ENCODE assay signal across 8 cellular contexts in genomic region chr2:200864206-200864976, GRCh38. TPM values are rescaled to one million over a fixed set of nuclear protein-coding genes. Genes with fewer than 3 reads are reported as not detected.
DNase-seq lines count a peak whose midpoint lies in the region; ATAC-seq, FAIRE-seq and TF ChIP-seq lines count a peak whose summit lies in the region.

Gene CLK1 (minus strand): TSS chr2:200864658. CDS start chr2:200861862, 2,796 bp downstream.

- H3K9me3 Mint-ChIP-seq in Caco-2 (ENCODE audit: unreplicated experiment) = no peaks in the 10 kb centered on the region
- no peaks in the 10 kb centered on the region for H3K9me3 Mint-ChIP-seq in activated CD8-positive, alpha-beta memory T cell treated with anti-CD3 and anti-CD28 coated beads, Interleukin-2, amount 10 ng/mL, durations not matched to agents 7 days and 5 days (ENCODE audit: low read depth)

- peak within 1 kb of the TSS; percentile 84 for H3K18ac ChIP-seq in H1 (ENCODE audit: extremely low read depth, low read length)
- H3K18ac ChIP-seq in mesendoderm (ENCODE audit: low read length) = peak within 1 kb of the TSS; percentile 82

- H3K79me2 ChIP-seq in H1 (ENCODE audit: control insufficient read depth in 1 of 2, insufficient read depth in 2 of 2, low read length in 2 of 2) = peaks cover 21 to 46% of the 10 kb centered on the region in 2 experiments
- peaks cover 33% of the 10 kb centered on the region for H3K79me2 ChIP-seq in mesendoderm (ENCODE audit: control insufficient read depth, insufficient read depth, low read length)

- H3K4me1 Mint-ChIP-seq in Caco-2 (ENCODE audit: low read depth, unreplicated experiment) = peaks cover 25% of the 10 kb centered on the region
- peaks cover 47% of the 10 kb centered on the region for H3K4me1 Mint-ChIP-seq in activated CD8-positive, alpha-beta memory T cell treated with anti-CD3 and anti-CD28 coated beads, Interleukin-2, amount 10 ng/mL, durations not matched to agents 7 days and 5 days

- TF ChIP-seq CTCF in Caco-2 (IDR thresholded peaks at IDR 0.05; ENCODE audit: insufficient read depth in 1 of 2, low read depth in 1 of 2, low read length in 1 of 2, severe bottlenecking in 1 of 2, unreplicated experiment in 1 of 2) = no peak
- no peak for TF ChIP-seq CTCF in H1 (IDR thresholded peaks at IDR 0.05; ENCODE audit: control extremely low read depth in 1 of 3, insufficient read depth in 1 of 3, low read depth in 1 of 3, low read length in 3 of 3)

- H3K4me1 ChIP-seq in Caco-2 = peaks cover 14% of the 10 kb centered on the region
- peaks cover 16% of the 10 kb centered on the region for H3K4me1 ChIP-seq in HUES48 (ENCODE audit: control insufficient read depth, insufficient read depth, low read length)
- H3K4me1 ChIP-seq in NT2/D1 (ENCODE audit: insufficient read depth, insufficient read length) = no peaks in the 10 kb centered on the region
- peaks cover 0 to 5% (median 0%) of the 10 kb centered on the region in 4 experiments; a peak in 1 of 7 replicates for H3K4me1 ChIP-seq in H1 (replicated peaks in 1 of 4; ENCODE audit: control insufficient read depth in 3 of 4, insufficient read depth in 4 of 4, low read length in 3 of 4)
- H3K4me1 ChIP-seq in mesendoderm (ENCODE audit: control insufficient read depth, low read depth, low read length) = peaks cover 2% of the 10 kb centered on the region

- H3K79me1 ChIP-seq in H1 (ENCODE audit: low read depth, low read length) = no peaks in the 10 kb centered on the region; the same call in 1 of the 2 replicates
- H3K79me1 ChIP-seq in mesendoderm (ENCODE audit: low read length) = peaks cover 3% of the 10 kb centered on the region

- peak; percentile 89 to 94 for TF ChIP-seq POLR2A in H1 (IDR thresholded peaks at IDR 0.05; ENCODE audit: control extremely low read depth in 1 of 2, low read depth in 2 of 2, low read length in 2 of 2)

- H2AK5ac ChIP-seq in H1 (ENCODE audit: low read depth, low read length) = peak within 1 kb of the TSS; percentile 95
- H2AK5ac ChIP-seq in mesendoderm (ENCODE audit: low read length) = no peak within 1 kb of the TSS

- H3K23ac ChIP-seq in H1 (ENCODE audit: insufficient read length) (no peak within 1 kb of the TSS), mesendoderm (ENCODE audit: low read length) (no peak within 1 kb of the TSS)

- H2BK5ac ChIP-seq in H1 (ENCODE audit: low read depth, low read length) (peak within 1 kb of the TSS; percentile 98), mesendoderm (ENCODE audit: low read length) (peak within 1 kb of the TSS; percentile 80)

- H3K9ac ChIP-seq in HUES48 (ENCODE audit: low read depth, low read length) = peak within 1 kb of the TSS; percentile 85
- peak within 1 kb of the TSS; percentile 99 for H3K9ac ChIP-seq in NT2/D1 (ENCODE audit: insufficient read length, low read depth)
- peak within 1 kb of the TSS; percentile 96 to 97 (median 96) for H3K9ac ChIP-seq in H1 (replicated peaks in 1 of 4; ENCODE audit: extremely low read depth in 1 of 4, low read depth in 3 of 4, low read length in 3 of 4)
- H3K9ac ChIP-seq in mesendoderm (ENCODE audit: low read length) = peak within 1 kb of the TSS; percentile 99

- H3K36me3 ChIP-seq in Caco-2 (ENCODE audit: control insufficient read depth, insufficient read depth, low read length) = peaks cover 2% of the 10 kb centered on the region; the same call in 1 of the 2 replicates
- peaks cover 22% of the 10 kb centered on the region for H3K36me3 ChIP-seq in HUES48 (ENCODE audit: control insufficient read depth, insufficient read depth, low read length)
- peaks cover 30% of the 10 kb centered on the region for H3K36me3 ChIP-seq in NT2/D1 (ENCODE audit: insufficient read depth, insufficient read length, low read length)
- peaks cover 0 to 20% (median 7%) of the 10 kb centered on the region in 4 experiments; a peak in 5 of 8 replicates for H3K36me3 ChIP-seq in H1 (ENCODE audit: control insufficient read depth in 2 of 4, insufficient read depth in 4 of 4, low read length in 3 of 4)
- no peaks in the 10 kb centered on the region for H3K36me3 ChIP-seq in mesendoderm (ENCODE audit: control insufficient read depth, insufficient read depth, low read length)

- peak within 1 kb of the TSS; percentile 81 for H2AFZ ChIP-seq in H1 (ENCODE audit: low read length)

- CTCF ChIA-PET in Caco-2 (lab: Charles Lee) (interaction anchor here (0.6 to 1.2 kb wide), 4 partner anchors 19 to 368 kb away, joined by 3 to 7 read pairs (median 4); partner anchors contain the start of genes NIF3L1 and PPIL3), H1 (lab: Charles Lee; ENCODE audit: partially characterized antibody) (interaction anchor here (0.9 to 1.3 kb wide), 4 partner anchors 19 to 294 kb away, joined by 3 to 4 read pairs (median 4); no protein-coding TSS in a partner anchor)
- CTCF ChIA-PET in activated CD8-positive, alpha-beta memory T cell treated with anti-CD3 and anti-CD28 coated beads, Interleukin-2, amount 10 ng/mL, durations not matched to agents 7 days and 5 days (lab: Charles Lee) = interaction anchor here (0.6 to 2.1 kb wide), 16 partner anchors 9 to 389 kb away, joined by 3 to 17 read pairs (median 4); partner anchors contain the start of genes NIF3L1 and PPIL3

- intact Hi-C loops in Caco-2 (cut with micrococcal nuclease; ENCODE audit: unreplicated experiment) = loop anchor here (1.0 to 5.0 kb wide), 3 partner anchors 25 to 107 kb away; partner anchors contain the start of genes BZW1, NIF3L1 and PPIL3

- no peak; a peak in 1 of 3 replicates for TF ChIP-seq EP300 in H1 (IDR thresholded peaks at IDR 0.05; ENCODE audit: borderline replicate concordance in 1 of 2, low read depth in 2 of 2, low read length in 2 of 2)

- peak within 1 kb of the TSS; percentile 72 for H2BK120ac ChIP-seq in H1 (replicated peaks; ENCODE audit: low read depth, low read length)
- peak within 1 kb of the TSS; percentile 76 for H2BK120ac ChIP-seq in mesendoderm (ENCODE audit: low read depth, low read length)

- no peak for TF ChIP-seq RAD21 in H1 (IDR thresholded peaks at IDR 0.05 in 1 of 2, conservative IDR thresholded peaks at IDR 0.05 in 1 of 2; ENCODE audit: low read depth in 2 of 2, low read length in 2 of 2)

- no peaks in the 10 kb centered on the region for H3K9me3 ChIP-seq in Caco-2
- H3K9me3 ChIP-seq in HUES48 (ENCODE audit: control insufficient read depth, insufficient read depth, low read length) = no peaks in the 10 kb centered on the region
- H3K9me3 ChIP-seq in NT2/D1 (ENCODE audit: insufficient read depth, low read length) = no peaks in the 10 kb centered on the region
- no peaks in the 10 kb centered on the region for H3K9me3 ChIP-seq in H1 (ENCODE audit: insufficient read depth in 2 of 2, low read depth in 1 of 2, low read length in 1 of 2)

- H3K56ac ChIP-seq in H1 (replicated peaks; ENCODE audit: insufficient read length, low read depth, low read length) = peak within 1 kb of the TSS; percentile 97
- H3K56ac ChIP-seq in mesendoderm (ENCODE audit: low read length) = peak within 1 kb of the TSS; percentile 99

- H2BK15ac ChIP-seq in H1 (ENCODE audit: low read length) (peak within 1 kb of the TSS; percentile 5; the same call in 1 of the 2 replicates), mesendoderm (replicated peaks; ENCODE audit: low read depth) (no peak within 1 kb of the TSS)

- peak; percentile 85 for ATAC-seq in GM21423 (IDR thresholded peaks at IDR 0.05; ENCODE audit: unreplicated experiment)
- peak; percentile 84 for ATAC-seq in activated CD8-positive, alpha-beta memory T cell treated with anti-CD3 and anti-CD28 coated beads, Interleukin-2, amount 10 ng/mL, durations not matched to agents 7 days and 5 days

- peak within 1 kb of the TSS; percentile 99 for H4K8ac ChIP-seq in H1 (ENCODE audit: extremely low read depth, insufficient read depth, low read length)
- peak within 1 kb of the TSS; percentile 98 for H4K8ac ChIP-seq in mesendoderm (ENCODE audit: low read depth, low read length)

- H4K5ac ChIP-seq in H1 (ENCODE audit: insufficient read length, low read depth, low read length) (peak within 1 kb of the TSS; percentile 96), mesendoderm (ENCODE audit: low read length) (no peak within 1 kb of the TSS)

- H3K4ac ChIP-seq in H1 (replicated peaks; ENCODE audit: insufficient read length, low read depth, low read length) (peak within 1 kb of the TSS; percentile 94), mesendoderm (ENCODE audit: low read depth, low read length) (peak within 1 kb of the TSS; percentile 92)

- H3K27ac ChIP-seq in HUES48 (ENCODE audit: low read depth, low read length) = peak within 1 kb of the TSS; percentile 97
- H3K27ac ChIP-seq in H1 (ENCODE audit: low read depth, low read length) = peak within 1 kb of the TSS; percentile 95
- peak within 1 kb of the TSS; percentile 85 for H3K27ac ChIP-seq in mesendoderm (ENCODE audit: low read depth, low read length)

- H3K4me3 Mint-ChIP-seq in Caco-2 (ENCODE audit: unreplicated experiment) = peak within 1 kb of the TSS; percentile 84
- peak within 1 kb of the TSS; percentile 84 for H3K4me3 Mint-ChIP-seq in activated CD8-positive, alpha-beta memory T cell treated with anti-CD3 and anti-CD28 coated beads, Interleukin-2, amount 10 ng/mL, durations not matched to agents 7 days and 5 days

- no peak for FAIRE-seq in H1 (lab: Jason Lieb, UNC)

- no peak within 1 kb of the TSS for H3K14ac ChIP-seq in H1 (ENCODE audit: insufficient read length)

- H3K27me3 Mint-ChIP-seq in Caco-2 (ENCODE audit: insufficient read depth, unreplicated experiment) = no peaks in the 10 kb centered on the region
- no peaks in the 10 kb centered on the region for H3K27me3 Mint-ChIP-seq in activated CD8-positive, alpha-beta memory T cell treated with anti-CD3 and anti-CD28 coated beads, Interleukin-2, amount 10 ng/mL, durations not matched to agents 7 days and 5 days

- H2BK20ac ChIP-seq in H1 (ENCODE audit: low read length) = no peak within 1 kb of the TSS

- H3K23me2 ChIP-seq in H1 (ENCODE audit: low read depth, low read length) = peaks cover 6% of the 10 kb centered on the region; the same call in 1 of the 2 replicates

- no TSS peak for BruUV-seq in Caco-2 (replicated peaks; lab: Mats Ljungman, UMichigan)

- peaks cover 57% of the 10 kb centered on the region for H3K36me3 Mint-ChIP-seq in Caco-2 (ENCODE audit: insufficient read depth, unreplicated experiment)
- peaks cover 58% of the 10 kb centered on the region for H3K36me3 Mint-ChIP-seq in activated CD8-positive, alpha-beta memory T cell treated with anti-CD3 and anti-CD28 coated beads, Interleukin-2, amount 10 ng/mL, durations not matched to agents 7 days and 5 days

- H3K4me3 ChIP-seq in Caco-2 (ENCODE audit: low read depth, low read length) = peak within 1 kb of the TSS; percentile 96
- H3K4me3 ChIP-seq in HUES48 (ENCODE audit: low read depth, low read length) = peak within 1 kb of the TSS; percentile 86
- H3K4me3 ChIP-seq in NT2/D1 (ENCODE audit: insufficient read length, low read depth) = peak within 1 kb of the TSS; percentile 97
- peak within 1 kb of the TSS; percentile 87 to 99 (median 94) for H3K4me3 ChIP-seq in H1 (ENCODE audit: extremely low read depth in 1 of 4, insufficient read depth in 2 of 4, low read depth in 3 of 4, low read length in 4 of 4)
- H3K4me3 ChIP-seq in mesendoderm (ENCODE audit: low read length) = peak within 1 kb of the TSS; percentile 94

- H3K4me2 ChIP-seq in H1 (ENCODE audit: insufficient read depth in 1 of 2, low read depth in 2 of 2, low read length in 2 of 2) (peak within 1 kb of the TSS; percentile 90), mesendoderm (ENCODE audit: low read length) (peak within 1 kb of the TSS; percentile 40)

- peaks cover 0 to 4% of the 10 kb centered on the region in 2 experiments for H4K20me1 ChIP-seq in H1 (replicated peaks in 1 of 2; ENCODE audit: control insufficient read depth in 1 of 2, insufficient read depth in 2 of 2, low read length in 2 of 2)

- H2BK12ac ChIP-seq in H1 (ENCODE audit: low read depth, low read length) = peak within 1 kb of the TSS; percentile 46; the same call in 1 of the 2 replicates

- 2% methylated on average over 68 of the region's 82 CpGs; no CpG with 5 or more reads in 1 of the 2 experiments for WGBS in H1 (ENCODE audit: extremely low coverage in 1 of 2, insufficient coverage in 1 of 2, insufficient read length in 1 of 2, insufficient replicate concordance in 2 of 2, low coverage in 1 of 2, low lambda C conversion rate in 2 of 2, missing lambda C conversion rate in 1 of 2), 2 experiments
- WGBS in mesendoderm (ENCODE audit: extremely low coverage, insufficient coverage, low lambda C conversion rate) = no CpG with 5 or more reads among the region's 82 CpGs

- H3K27me3 ChIP-seq in Caco-2 (replicated peaks; ENCODE audit: control insufficient read depth, insufficient read depth, low read length) (no peaks in the 10 kb centered on the region), HUES48 (ENCODE audit: control insufficient read depth, insufficient read depth, low read length) (no peaks in the 10 kb centered on the region), NT2/D1 (ENCODE audit: insufficient read depth, insufficient read length) (no peaks in the 10 kb centered on the region), H1 (replicated peaks in 1 of 4; ENCODE audit: control insufficient read depth in 3 of 4, extremely low read depth in 1 of 4, insufficient read depth in 3 of 4, low read length in 3 of 4) (no peaks in the 10 kb centered on the region; a peak in 1 of 7 replicates), mesendoderm (ENCODE audit: insufficient read depth, low read length, poor library complexity) (no peaks in the 10 kb centered on the region)

- peak within 1 kb of the TSS; percentile 96 for H3K27ac Mint-ChIP-seq in Caco-2 (ENCODE audit: unreplicated experiment)
- H3K27ac Mint-ChIP-seq in activated CD8-positive, alpha-beta memory T cell treated with anti-CD3 and anti-CD28 coated beads, Interleukin-2, amount 10 ng/mL, durations not matched to agents 7 days and 5 days = peak within 1 kb of the TSS; percentile 99

- DNase-seq in Caco-2 (peak; percentile 94), NT2/D1 (ENCODE audit: low read depth, low spot score) (peak; percentile 74), H1 (ENCODE audit: low read depth in 1 of 2, low spot score in 2 of 2) (peak in 1 of 2 experiments; percentile 89), mesendoderm (peak; percentile 93)
- DNase-seq in activated CD8-positive, alpha-beta memory T cell treated with anti-CD3 and anti-CD28 coated beads, Interleukin-2, amount 10 ng/mL, durations not matched to agents 7 days and 5 days = peak; percentile 98
- peak; percentile 97 for DNase-seq in stimulated activated CD8-positive, alpha-beta memory T cell treated with anti-CD3 and anti-CD28 coated beads, Interleukin-12 subunit alpha, Interleukin-12 subunit beta, amount 100 ng/mL, for 4 hours (ENCODE audit: low read depth)

- H4K91ac ChIP-seq in H1 (replicated peaks; ENCODE audit: insufficient read length, low read length) = peak within 1 kb of the TSS; percentile 61

- POLR2A ChIA-PET in Caco-2 (lab: Charles Lee) = interaction anchor here (0.5 to 1.8 kb wide), 15 partner anchors 20 to 356 kb away, joined by 3 to 28 read pairs (median 3); partner anchors contain the start of genes NIF3L1 and PPIL3
- POLR2A ChIA-PET in H1 (lab: Charles Lee; ENCODE audit: partially characterized antibody) = interaction anchor here (0.6 to 3.0 kb wide), 29 partner anchors 9 to 1351 kb away, joined by 3 to 53 read pairs (median 5); partner anchors contain the start of genes BZW1, NIF3L1, PPIL3 and SGO2

RNA-seq across cellular contexts. Expression of gene CLK1, which starts in this region (rescaled TPM):
- 62.6 and 68.0 TPM in 2 replicates for total RNA-seq in Caco-2 (2022)
- 100 to 1,000 TPM; 129 to 130 TPM for total RNA-seq in activated CD8-positive, alpha-beta memory T cell treated with anti-CD3 and anti-CD28 coated beads, Interleukin-2, amount 10 ng/mL, durations not matched to agents 7 days and 5 days
- 33.9 and 35.2 TPM in 2 replicates for total RNA-seq in H1 (2021; fragmentation: NEBNext Ultra II Directional; extraction: Animal tissue kit (Norgen Biotek cat#: 25700))
- polyA plus RNA-seq in H1 (2011; rRNA removed) = 9.7 and 22.3 TPM in 2 replicates
- 19.6 TPM for polyA plus RNA-seq in H1 (2011; cell fraction: cytosol; rRNA removed)
- polyA plus RNA-seq in H1 (2011; cell fraction: nucleus; rRNA removed) = 9.2 TPM
- 15.8 to 34.8 TPM (median 17.2 TPM) in 4 replicates for polyA plus RNA-seq in H1 (2012, experiment 1 of 2)
- 4.8 TPM for polyA plus RNA-seq in H1 (2012, experiment 2 of 2)
- 44.8 TPM for polyA plus RNA-seq in H1 (2013, experiment 1 of 2)
- 37.5 TPM for polyA plus RNA-seq in H1 (2013, experiment 2 of 2)
- polyA minus RNA-seq in H1 (2011; rRNA and poly(A)+ RNA removed) = 9.1 and 11.8 TPM in 2 replicates
- polyA minus RNA-seq in H1 (2011; cell fraction: cytosol; rRNA and poly(A)+ RNA removed) = 8.3 TPM
- polyA minus RNA-seq in H1 (2011; cell fraction: nucleus; rRNA and poly(A)+ RNA removed) = 31.8 TPM
- polyA plus RNA-seq in mesendoderm (2013, experiment 1 of 2) = 33.3 TPM
- 34.0 TPM for polyA plus RNA-seq in mesendoderm (2013, experiment 2 of 2)
